15 cellular contexts compared by ENCODE assay signal in the genomic region with DNA sequence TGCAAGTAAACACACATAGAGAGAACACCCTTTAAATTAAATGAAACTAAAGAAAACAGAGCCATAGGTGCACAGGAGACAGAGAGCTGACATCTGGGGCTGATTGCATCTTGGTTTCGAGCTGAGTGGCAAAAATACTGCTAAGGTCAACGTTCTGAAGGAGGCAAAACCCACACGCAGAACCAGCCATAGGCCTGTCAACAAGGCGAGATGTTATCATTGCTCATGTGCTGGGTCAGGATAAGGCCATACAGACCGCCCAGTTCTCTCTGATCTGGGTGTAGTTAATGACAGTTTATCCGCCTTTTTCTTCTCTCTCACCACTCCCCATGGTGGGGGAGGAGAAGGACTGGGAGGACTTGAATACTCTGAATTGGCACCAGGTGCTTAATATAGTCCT. TPM values are rescaled to one million over a fixed set of nuclear protein-coding genes. Genes with fewer than 3 reads are reported as not detected.
A peak's percentile ranks its signal among the peaks of the same experiment; 100 is the strongest.
DNase-seq lines count a peak whose midpoint lies in the region; ATAC-seq and TF ChIP-seq lines count a peak whose summit lies in the region.
"Had no signal": no experiment of that assay in that cellular context is flagged by ENCODE, and none has a peak within 500 bp of the region (broad histone marks: within the 10 kb centered on the region; RNA-seq: fewer than 3 reads in every experiment).

No MANE protein-coding gene starts in this region.

- H3K36me3 ChIP-seq in left ventricle myocardium inferior, result no peaks in the 10 kb centered on the region
- no peaks in the 10 kb centered on the region for H3K36me3 ChIP-seq in naive thymus-derived CD4-positive, alpha-beta T cell (ENCODE audit: control insufficient read depth in 2 of 3, insufficient read depth in 3 of 3, low read length in 3 of 3)
- H3K36me3 ChIP-seq in aorta (ENCODE audit: control insufficient read depth in 1 of 2, insufficient read depth in 2 of 2, low read length in 1 of 2), result no peaks in the 10 kb centered on the region
- H3K36me3 ChIP-seq: left lung had no signal

- H3K27ac ChIP-seq in left ventricle myocardium inferior (replicated peaks) (no peak overlapping the region), aorta (ENCODE audit: low read depth in 1 of 2, low read length in 2 of 2) (no peak overlapping the region)
- H3K27ac ChIP-seq in naive thymus-derived CD4-positive, alpha-beta T cell (ENCODE audit: low read depth, low read length), result no peak overlapping the region
- H3K27ac ChIP-seq: left lung had no signal

- H3K4me3 ChIP-seq in left ventricle myocardium inferior, result no peak overlapping the region
- no peak overlapping the region for H3K4me3 ChIP-seq in naive thymus-derived CD4-positive, alpha-beta T cell (ENCODE audit: low read length)
- no peak overlapping the region for H3K4me3 ChIP-seq in aorta (ENCODE audit: low read length in 2 of 2)
- H3K4me3 ChIP-seq: body of pancreas, left lung had no signal

- no peak overlapping the region for H3K27ac Mint-ChIP-seq in naive thymus-derived CD4-positive, alpha-beta T cell
- H3K27ac Mint-ChIP-seq: activated CD8-positive, alpha-beta T cell treated with anti-CD3 and anti-CD28 coated beads for 36 hours had no signal

- H3K36me3 Mint-ChIP-seq in naive thymus-derived CD4-positive, alpha-beta T cell, result no peaks in the 10 kb centered on the region

- intact Hi-C loops in left cardiac atrium (cut with DNase I), result no loop called here
- intact Hi-C loops in left ventricle myocardium inferior (cut with micrococcal nuclease), result no loop called here
- intact Hi-C loops in naive thymus-derived CD4-positive, alpha-beta T cell (cut with micrococcal nuclease), result no loop called here
- intact Hi-C loops in aorta (cut with DNase I), result loop anchor here in 1 of 2 donors (10.0 kb wide), 1 partner anchor 174 kb away; a partner anchor contains a TSS

- H3K27me3 ChIP-seq in left ventricle myocardium inferior (ENCODE audit: low read depth) (no peaks in the 10 kb centered on the region), aorta (ENCODE audit: control insufficient read depth in 1 of 2, insufficient read depth in 2 of 2, low read length in 1 of 2) (no peaks in the 10 kb centered on the region)
- H3K27me3 ChIP-seq in naive thymus-derived CD4-positive, alpha-beta T cell (ENCODE audit: control insufficient read depth in 2 of 2, insufficient read depth in 2 of 2, low read length in 2 of 2), result no peaks in the 10 kb centered on the region
- H3K27me3 ChIP-seq: body of pancreas, left lung had no signal

- POLR2A ChIA-PET in naive thymus-derived CD4-positive, alpha-beta T cell (lab: Charles Lee), result no interaction called here

- 56 to 62% methylated on average over 6 of the region's 6 CpGs for WGBS in aorta, 2 donors

- H3K9me3 ChIP-seq in left ventricle myocardium inferior (replicated peaks) (no peaks in the 10 kb centered on the region), aorta (ENCODE audit: control insufficient read depth, low read length) (no peaks in the 10 kb centered on the region)
- H3K9me3 ChIP-seq in naive thymus-derived CD4-positive, alpha-beta T cell (ENCODE audit: control insufficient read depth in 2 of 3, low read length in 3 of 3), result no peaks in the 10 kb centered on the region
- H3K9me3 ChIP-seq: body of pancreas, left lung had no signal

- TF ChIP-seq CTCF in left ventricle myocardium inferior (IDR thresholded peaks at IDR 0.05; ENCODE audit: borderline replicate concordance), result no peak

- H3K27me3 Mint-ChIP-seq in naive thymus-derived CD4-positive, alpha-beta T cell, result peaks cover 0 to 3% (median 0%) of the 10 kb centered on the region in 5 donors
- H3K27me3 Mint-ChIP-seq: activated CD8-positive, alpha-beta T cell treated with anti-CD3 and anti-CD28 coated beads for 36 hours had no signal

- H3K9me3 Mint-ChIP-seq in naive thymus-derived CD4-positive, alpha-beta T cell, result no peaks in the 10 kb centered on the region
- H3K9me3 Mint-ChIP-seq: activated CD8-positive, alpha-beta T cell treated with anti-CD3 and anti-CD28 coated beads for 36 hours had no signal

- peaks cover 5 to 22% (median 7%) of the 10 kb centered on the region in 7 donors for H3K4me1 Mint-ChIP-seq in naive thymus-derived CD4-positive, alpha-beta T cell

- H3K4me1 ChIP-seq in left ventricle myocardium inferior (peaks cover 19% of the 10 kb centered on the region), aorta (ENCODE audit: control insufficient read depth in 1 of 2, insufficient read depth in 2 of 2, low read length in 2 of 2) (no peaks in the 10 kb centered on the region)
- H3K4me1 ChIP-seq in naive thymus-derived CD4-positive, alpha-beta T cell (ENCODE audit: control insufficient read depth in 2 of 2, insufficient read depth in 2 of 2, low read length in 2 of 2), result peaks cover 4 to 5% of the 10 kb centered on the region in 2 donors

- H3K4me3 Mint-ChIP-seq in naive thymus-derived CD4-positive, alpha-beta T cell, result no peak overlapping the region
- H3K4me3 Mint-ChIP-seq: activated CD8-positive, alpha-beta T cell treated with anti-CD3 and anti-CD28 coated beads for 36 hours had no signal

- no peak for ATAC-seq in left cardiac atrium
- ATAC-seq in naive thymus-derived CD4-positive, alpha-beta T cell, result peak; percentile 10
- ATAC-seq in HG03378 (IDR thresholded peaks at IDR 0.05; ENCODE audit: unreplicated experiment), result no peak
- no peak for ATAC-seq in aorta (ENCODE audit: low FRiP score)
- ATAC-seq in HG02763 (IDR thresholded peaks at IDR 0.05; ENCODE audit: unreplicated experiment), result no peak
- ATAC-seq: activated CD8-positive, alpha-beta T cell treated with anti-CD3 and anti-CD28 coated beads for 36 hours; body of pancreas; left lung had no signal

- CTCF ChIA-PET in naive thymus-derived CD4-positive, alpha-beta T cell (lab: Charles Lee), result no interaction called here

- DNase-seq in left cardiac atrium (peak; percentile 2), left ventricle myocardium inferior (no peak), RPMI8226 (peak; percentile 92), aorta (no peak)
- no peak for DNase-seq in naive thymus-derived CD4-positive, alpha-beta T cell
- no peak for DNase-seq in activated naive CD4-positive, alpha-beta T cell (lab: John Stamatoyannopoulos, UW)
- DNase-seq: activated CD8-positive, alpha-beta T cell treated with anti-CD3 and anti-CD28 coated beads for 36 hours; activated gamma-delta T cell; body of pancreas; effector CD4-positive, alpha-beta T cell; left lung; NK-92 treated with Interleukin-12 subunit alpha and Interleukin-12 subunit beta, amount 100 ng/mL, for 24 hours; SIG-M5 had no signal

RNA-seq across cellular contexts. Expression of a gene that starts 4.5 kb away (rescaled TPM):
- total RNA-seq in left cardiac atrium (1 to 10 TPM; 4.0 to 4.4 TPM), left ventricle myocardium inferior (2.0 TPM), aorta (1 to 10 TPM; 3.6 to 7.0 TPM)
- 10 to 100 TPM; 10.9 to 47.4 (median 23.7) TPM for total RNA-seq in naive thymus-derived CD4-positive, alpha-beta T cell
- polyA plus RNA-seq in naive thymus-derived CD4-positive, alpha-beta T cell, result 10 to 100 TPM in 1 of 2 donors, 1 to 10 TPM in 1; 6.6 to 11.9 TPM
- polyA plus RNA-seq in aorta, result 1 to 10 TPM; 2.9 to 3.1 TPM

Comparison
In these comparisons a context has a peak if more than half of its experiments do, and no peak if none do; other contexts are left out.
1. DNase-seq: peak in left cardiac atrium (single experiment) and RPMI8226 (single experiment); none in left ventricle myocardium inferior (single experiment), naive thymus-derived CD4-positive, alpha-beta T cell (0 of 9), aorta (0 of 2) and activated naive CD4-positive, alpha-beta T cell (0 of 4).